8 cellular contexts compared by ENCODE assay signal in genomic region chr9:114504341-114505186, GRCh38. TPM values are rescaled to one million over a fixed set of nuclear protein-coding genes. Genes with fewer than 3 reads are reported as not detected.
A peak's percentile ranks its signal among the peaks of the same experiment; 100 is the strongest.
DNase-seq lines count a peak whose midpoint lies in the region; ATAC-seq, FAIRE-seq and TF ChIP-seq lines count a peak whose summit lies in the region.

No MANE protein-coding gene starts in this region.

- peak overlapping the region; percentile 51 for H3K27ac Mint-ChIP-seq in activated naive CD8-positive, alpha-beta T cell treated with anti-CD3 and anti-CD28 coated beads for 36 hours

- H3K4me1 ChIP-seq in cardiac muscle cell (ENCODE audit: low read depth), result peaks cover 24% of the 10 kb centered on the region
- H3K4me1 ChIP-seq in ovary (ENCODE audit: insufficient read depth), result peaks cover 8% of the 10 kb centered on the region

- H3K27me3 Mint-ChIP-seq in activated naive CD8-positive, alpha-beta T cell treated with anti-CD3 and anti-CD28 coated beads for 36 hours, result peaks cover 39% of the 10 kb centered on the region

- WGBS in ovary, 3 donors, result 5 to 9% (median 7%) methylated on average over 75 to 101 of the region's 101 CpGs

- TF ChIP-seq CTCF in cardiac muscle cell (IDR thresholded peaks at IDR 0.05; ENCODE audit: low read depth, low read length) (peak; percentile 47), ovary (IDR thresholded peaks at IDR 0.05) (peak in 2 of 3 donors; percentile 19 to 29)

- TF ChIP-seq POLR2A in GM12891 (IDR thresholded peaks at IDR 0.05; ENCODE audit: low read depth, low read length), result no peak
- TF ChIP-seq POLR2A in ovary (IDR thresholded peaks at IDR 0.05), result peak; percentile 11

- H3K36me3 Mint-ChIP-seq in activated naive CD8-positive, alpha-beta T cell treated with anti-CD3 and anti-CD28 coated beads for 36 hours, result no peaks in the 10 kb centered on the region

- H3K27me3 ChIP-seq in cardiac muscle cell, result peaks cover 38% of the 10 kb centered on the region
- no peaks in the 10 kb centered on the region for H3K27me3 ChIP-seq in ovary

- intact Hi-C loops in ovary (cut with DNase I), result loop anchor here in 1 of 4 donors (10.0 kb wide), 1 partner anchor 80 kb away; the partner anchor contains the start of gene ATP6V1G1

- ATAC-seq in HG02588 (IDR thresholded peaks at IDR 0.05; ENCODE audit: unreplicated experiment) (no peak), HG02642 (IDR thresholded peaks at IDR 0.05; ENCODE audit: poor library complexity, unreplicated experiment) (no peak), GM19455 (IDR thresholded peaks at IDR 0.05; ENCODE audit: unreplicated experiment) (no peak)

- no peaks in the 10 kb centered on the region for H3K9me3 ChIP-seq in cardiac muscle cell (ENCODE audit: low read depth)
- no peaks in the 10 kb centered on the region for H3K9me3 ChIP-seq in ovary

- DNase-seq in GM12891 (ENCODE audit: insufficient read length, low spot score) (peak; percentile 35), RKO (ENCODE audit: low spot score) (peak; percentile 83), cardiac muscle cell (ENCODE audit: low read depth in 1 of 2, low spot score in 1 of 2) (peak; percentile 42 to 51), ovary (peak; percentile 54 to 74 (median 64))
- DNase-seq in activated naive CD8-positive, alpha-beta T cell treated with anti-CD3 and anti-CD28 coated beads for 36 hours, result peak; percentile 48

- H3K9me3 Mint-ChIP-seq in activated naive CD8-positive, alpha-beta T cell treated with anti-CD3 and anti-CD28 coated beads for 36 hours, result no peaks in the 10 kb centered on the region

- FAIRE-seq in GM12891 (lab: Jason Lieb, UNC), result no peak

- H3K27ac ChIP-seq in cardiac muscle cell (no peak overlapping the region), ovary (peak overlapping the region; percentile 33 to 55)

- H3K4me3 ChIP-seq in cardiac muscle cell, result peak overlapping the region; percentile 79
- peak overlapping the region; percentile 80 for H3K4me3 ChIP-seq in ovary

- peak overlapping the region; percentile 80 for H3K4me3 Mint-ChIP-seq in activated naive CD8-positive, alpha-beta T cell treated with anti-CD3 and anti-CD28 coated beads for 36 hours

- no peak for TF ChIP-seq EP300 in ovary (IDR thresholded peaks at IDR 0.05)

- peaks cover 27% of the 10 kb centered on the region for H3K4me1 Mint-ChIP-seq in activated naive CD8-positive, alpha-beta T cell treated with anti-CD3 and anti-CD28 coated beads for 36 hours

- H3K36me3 ChIP-seq in cardiac muscle cell (no peaks in the 10 kb centered on the region), ovary (no peaks in the 10 kb centered on the region)

TF ChIP-seq in GM12891, 5 proteins besides CTCF, POLR2A, EP300 and RAD21:
- no peak for TF ChIP-seq TAF1 (IDR thresholded peaks at IDR 0.05; ENCODE audit: low read depth, low read length)

RNA-seq across cellular contexts. Expression of gene WHRN, which starts 0.7 kb away (rescaled TPM):
- polyA plus RNA-seq in GM12891 (2012; ENCODE audit: low read depth, missing spikeins), result 1.9 TPM
- 1 to 10 TPM; 4.6 to 5.8 TPM for total RNA-seq in activated naive CD8-positive, alpha-beta T cell treated with anti-CD3 and anti-CD28 coated beads for 36 hours
- 7.3 and 12.5 TPM in 2 replicates for total RNA-seq in cardiac muscle cell
- polyA plus RNA-seq in cardiac muscle cell, result 10.8 and 12.8 TPM in 2 replicates
- total RNA-seq in ovary, result 10 to 100 TPM; 13.4 to 28.5 (median 25.6) TPM
- polyA plus RNA-seq in ovary, result 10 to 100 TPM in 1 of 2 donors, 1 to 10 TPM in 1; 1.7 to 10.4 TPM
